Comparison of ENCODE assay signal across 22 cellular contexts in the genomic region with DNA sequence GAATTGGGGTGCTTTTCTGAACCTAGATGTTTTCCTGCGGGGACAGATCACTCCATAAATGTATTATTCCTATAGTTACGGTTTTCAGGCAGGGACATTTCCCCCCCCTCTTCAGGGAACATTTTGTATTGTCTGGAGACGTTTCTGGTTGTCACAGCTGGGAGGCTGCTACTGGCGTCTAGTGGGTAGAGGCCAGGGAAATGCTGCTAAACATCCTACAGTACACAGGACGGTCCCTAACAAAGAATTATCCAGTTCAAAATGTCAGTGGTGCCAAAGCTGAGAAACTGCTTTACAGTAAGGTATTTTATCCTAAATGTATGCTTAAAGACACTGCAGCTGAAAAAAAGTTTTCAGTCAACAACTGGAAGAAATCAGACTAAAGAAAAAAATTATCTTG.
"Had no signal": no experiment of that assay in that cellular context is flagged by ENCODE, and none has a peak within 500 bp of the region (broad histone marks: within the 10 kb centered on the region; RNA-seq: fewer than 3 reads in every experiment).

No MANE protein-coding gene starts in this region.

- DNase-seq: activated CD4-positive, alpha-beta T cell treated with anti-CD3 and anti-CD28 coated beads for 48 hours; activated CD4-positive, alpha-beta T cell treated with anti-CD3 and anti-CD28 coated beads, Interleukin-2, amount 50 U/mL, for 48 hours; activated CD8-positive, alpha-beta memory T cell treated with anti-CD3 and anti-CD28 coated beads for 24 hours; activated effector memory CD4-positive, alpha-beta T cell treated with anti-CD3 and anti-CD28 coated beads, Interleukin-2, amount 50 U/mL, for 16 hours; activated naive CD4-positive, alpha-beta T cell treated with anti-CD3 and anti-CD28 coated beads for 36 hours; activated naive CD8-positive, alpha-beta T cell treated with anti-CD3 and anti-CD28 coated beads for 36 hours; adrenal gland; cerebellar nuclear complex; colonic mucosa; effector CD8-positive, alpha-beta T cell; esophagus squamous epithelium; glutamatergic neuron; kidney glomerular epithelial cell; left ventricle myocardium inferior; naive B cell; nephron progenitor cell; stimulated activated CD4-positive, alpha-beta T cell treated with anti-CD3 and anti-CD28 coated beads, Interleukin-15, amount 100 ng/mL, for 24 hours; stimulated activated CD4-positive, alpha-beta T cell treated with anti-CD3 and anti-CD28 coated beads, Interleukin-2, amount 100 ng/mL, for 24 hours; uterus had no signal

- FAIRE-seq: endometrium, frontal cortex had no signal

- H3K27ac Mint-ChIP-seq: activated naive CD4-positive, alpha-beta T cell treated with anti-CD3 and anti-CD28 coated beads for 36 hours; activated naive CD8-positive, alpha-beta T cell treated with anti-CD3 and anti-CD28 coated beads for 36 hours; brain; naive B cell; nephron progenitor cell had no signal

- H3K9me3 Mint-ChIP-seq: activated naive CD4-positive, alpha-beta T cell treated with anti-CD3 and anti-CD28 coated beads for 36 hours; activated naive CD8-positive, alpha-beta T cell treated with anti-CD3 and anti-CD28 coated beads for 36 hours; brain; naive B cell; nephron progenitor cell had no signal

- H3K36me3 Mint-ChIP-seq: activated naive CD8-positive, alpha-beta T cell treated with anti-CD3 and anti-CD28 coated beads for 36 hours; brain; naive B cell had no signal

- H3K27me3 Mint-ChIP-seq: activated naive CD8-positive, alpha-beta T cell treated with anti-CD3 and anti-CD28 coated beads for 36 hours; naive B cell had no signal

- H3K4me3 Mint-ChIP-seq: activated naive CD4-positive, alpha-beta T cell treated with anti-CD3 and anti-CD28 coated beads for 36 hours; activated naive CD8-positive, alpha-beta T cell treated with anti-CD3 and anti-CD28 coated beads for 36 hours; brain; naive B cell; nephron progenitor cell had no signal
